In genomic region chr3:177337548-177338331, GRCh38 we compare ENCODE assay signal across 8 cellular contexts.
DNase-seq lines count a peak whose midpoint lies in the region; ATAC-seq, FAIRE-seq and TF ChIP-seq lines count a peak whose summit lies in the region.

No MANE protein-coding gene starts in this region.

- H3K27me3 ChIP-seq in smooth muscle cell (ENCODE audit: low read depth) = no peaks in the 10 kb centered on the region

- no peak for FAIRE-seq in GM12892 (lab: Jason Lieb, UNC)

- no peak overlapping the region for H2AFZ ChIP-seq in smooth muscle cell (ENCODE audit: low read depth)

- 84% methylated on average over 9 of the region's 9 CpGs for WGBS in smooth muscle cell (ENCODE audit: low lambda C conversion rate)

- in situ Hi-C loops in G401 (cut with HindIII; ENCODE audit: low sequenced_read_pairs) = no loop called here

- peak; percentile 73 for DNase-seq in GM12864 (ENCODE audit: low read depth)
- DNase-seq in NB4 (ENCODE audit: low read depth) = peak; percentile 63
- DNase-seq in amniotic epithelial cell (ENCODE audit: low read depth) = peak; percentile 65
- no peak for DNase-seq in smooth muscle cell (lab: John Stamatoyannopoulos, UW; ENCODE audit: unreplicated experiment)
- no peak for DNase-seq in G401 (ENCODE audit: low spot score)
- DNase-seq in medulla oblongata (ENCODE audit: extremely low spot score) = no peak
- no peak for DNase-seq in GM12892 (ENCODE audit: insufficient read length)

- no peak for TF ChIP-seq POLR2A in NB4 (IDR thresholded peaks at IDR 0.05; ENCODE audit: extremely low read depth, insufficient read length)
- no peak for TF ChIP-seq POLR2A in GM12892 (IDR thresholded peaks at IDR 0.05; ENCODE audit: low read depth, low read length)

- H3K27ac ChIP-seq in smooth muscle cell (ENCODE audit: low read depth) = no peak overlapping the region

- TF ChIP-seq CTCF in GM12864 (IDR thresholded peaks at IDR 0.05; ENCODE audit: low read depth, low read length, missing control alignments) (no peak), NB4 (IDR thresholded peaks at IDR 0.05; ENCODE audit: low read depth, low read length) (no peak), smooth muscle cell (IDR thresholded peaks at IDR 0.05; ENCODE audit: borderline replicate concordance, insufficient read depth, poor library complexity, severe bottlenecking) (no peak)

- no peak overlapping the region for H3K9ac ChIP-seq in smooth muscle cell (ENCODE audit: low read depth)

- no peaks in the 10 kb centered on the region for H3F3A ChIP-seq in smooth muscle cell (ENCODE audit: low read depth)

- H3K4me1 ChIP-seq in smooth muscle cell (ENCODE audit: low read depth) = peaks cover 7% of the 10 kb centered on the region

- peak overlapping the region; percentile 54 for H3K4me2 ChIP-seq in smooth muscle cell

- no peaks in the 10 kb centered on the region for H3K36me3 ChIP-seq in smooth muscle cell (ENCODE audit: low read depth)

- H3K9me3 ChIP-seq in smooth muscle cell (replicated peaks; ENCODE audit: low read depth) = no peaks in the 10 kb centered on the region

- no peaks in the 10 kb centered on the region for H3K79me2 ChIP-seq in smooth muscle cell (ENCODE audit: low read depth)

- no peak overlapping the region for H3K4me3 ChIP-seq in GM12864 (ENCODE audit: low read depth, low read length)
- no peak overlapping the region for H3K4me3 ChIP-seq in NB4 (ENCODE audit: low read depth, low read length)
- H3K4me3 ChIP-seq in smooth muscle cell = no peak overlapping the region

- ATAC-seq in GM21786 (IDR thresholded peaks at IDR 0.05; ENCODE audit: unreplicated experiment) = peak; percentile 84

- no peaks in the 10 kb centered on the region for H4K20me1 ChIP-seq in smooth muscle cell (ENCODE audit: low read depth)

Comparison
In these comparisons a context has a peak if more than half of its experiments do, and no peak if none do; other contexts are left out.
1. DNase-seq: peak in GM12864 (single experiment), NB4 (single experiment) and amniotic epithelial cell (single experiment); none in smooth muscle cell (single experiment), G401 (single experiment), medulla oblongata (single experiment) and GM12892 (single experiment).